32 cellular contexts compared by ENCODE assay signal in the genomic region with DNA sequence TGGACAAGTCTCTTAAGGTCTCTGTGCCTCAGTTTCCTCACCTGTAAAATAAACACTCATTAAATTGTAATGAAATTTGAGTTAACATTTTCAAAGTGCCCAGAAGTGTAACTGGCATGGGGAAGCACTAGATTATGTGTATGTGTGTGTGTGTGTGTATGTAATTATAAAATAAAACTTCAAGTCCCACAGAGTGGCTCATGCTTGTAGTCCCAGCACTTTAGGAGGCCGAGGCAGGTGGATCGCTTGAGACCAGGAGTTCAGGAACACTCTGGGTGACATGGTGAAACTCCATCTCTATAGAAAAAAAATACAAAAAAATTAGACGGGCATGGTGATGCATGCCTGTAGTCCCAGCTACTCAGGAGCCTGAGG.
"Had no signal": no experiment of that assay in that cellular context is flagged by ENCODE, and none has a peak within 500 bp of the region (broad histone marks: within the 10 kb centered on the region; RNA-seq: fewer than 3 reads in every experiment).

No MANE protein-coding gene starts in this region.

- DNase-seq: Karpas-422, Kasumi-1, KG1, MG63, MM.1S, MV-4-11, NCI-H1048, NCI-H1092, NCI-H1092 treated with DMSO at 0.1 percent for 48 hours, NCI-H1105, NCI-H1105 treated with DMSO at 0.1 percent for 48 hours, NCI-H1417 treated with DMSO at 0.1 percent for 48 hours, NCI-H1436, NCI-H1436 treated with DMSO at 0.1 percent for 48 hours, NCI-H146, NCI-H1694, NCI-H1694 treated with DMSO at 0.1 percent for 48 hours, NCI-H187, NCI-H187 treated with DMSO at 0.1 percent for 48 hours, NCI-H1930, NCI-H2029, NCI-H2029 treated with DMSO at 0.1 percent for 48 hours, NCI-H2081, NCI-H2081 treated with DMSO at 0.1 percent for 48 hours, NCI-H2107, NCI-H2171, NCI-H2171 treated with DMSO at 0.1 percent for 48 hours, NCI-H2227 treated with DMSO at 0.1 percent for 48 hours, NCI-H226, NCI-H345, NCI-H446, NCI-H446 treated with DMSO at 0.1 percent for 48 hours had no signal
